ENCODE assay signal across 13 cellular contexts in the genomic region with DNA sequence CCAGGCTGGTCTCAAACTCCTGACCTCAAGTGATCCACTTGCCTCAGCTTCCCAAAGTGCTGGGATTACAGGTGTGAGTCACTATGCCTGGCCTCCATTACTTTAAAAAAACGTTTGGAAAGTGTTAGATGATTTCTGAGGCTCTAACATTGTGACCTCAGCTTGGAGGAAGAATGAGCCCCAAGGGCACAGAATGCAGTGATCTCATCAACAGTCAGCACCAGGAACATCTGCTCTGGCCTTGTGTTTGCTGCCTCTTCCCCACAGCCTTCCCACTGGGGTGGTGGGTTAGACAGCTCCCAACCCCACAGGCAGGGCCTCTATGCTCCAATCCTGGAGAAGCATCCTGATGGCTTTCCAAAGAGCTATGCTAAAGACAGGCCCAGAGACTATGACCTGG. TPM values are rescaled to one million over a fixed set of nuclear protein-coding genes. Genes with fewer than 3 reads are reported as not detected.
DNase-seq lines count a peak whose midpoint lies in the region; ATAC-seq, FAIRE-seq and TF ChIP-seq lines count a peak whose summit lies in the region.
"Had no signal": no experiment of that assay in that cellular context is flagged by ENCODE, and none has a peak within 500 bp of the region (broad histone marks: within the 10 kb centered on the region; RNA-seq: fewer than 3 reads in every experiment).

No MANE protein-coding gene starts in this region.

- H2BK5ac ChIP-seq in IMR-90 (ENCODE audit: low read depth, low read length, poor library complexity, severe bottlenecking), result no peak overlapping the region

- no TSS peak for BruUV-seq in IMR-90 (replicated peaks; lab: Mats Ljungman, UMichigan)
- BruUV-seq in mammary epithelial cell (replicated peaks; lab: Mats Ljungman, UMichigan), result no TSS peak

- no peak overlapping the region for H2BK15ac ChIP-seq in IMR-90 (ENCODE audit: low read depth, low read length)

- DNase-seq in AG10803 (ENCODE audit: low read depth) (peak; percentile 64), IMR-90 (peak; percentile 92), mammary epithelial cell (peak; percentile 88), keratinocyte (ENCODE audit: low read depth, low spot score) (peak; percentile 95), SHP77 treated with DMSO at 0.1 percent for 48 hours (lab: John Stamatoyannopoulos, UW) (no peak), SHP77 (lab: John Stamatoyannopoulos, UW) (no peak), HUDEP-2 (lab: John Stamatoyannopoulos, UW; ENCODE audit: unreplicated experiment in 76 of 76) (no peak), COLO829 (ENCODE audit: low spot score) (no peak)
- DNase-seq: CD4-positive, alpha-beta T cell; NCI-H1417 treated with DMSO at 0.1 percent for 48 hours; NCI-H82; ovary had no signal

- H3K27me3 ChIP-seq in IMR-90 (ENCODE audit: control insufficient read depth, insufficient read depth, low read length) (no peaks in the 10 kb centered on the region), mammary epithelial cell (ENCODE audit: insufficient read depth, low read length) (no peaks in the 10 kb centered on the region), keratinocyte (ENCODE audit: control insufficient read depth, extremely low read depth, insufficient read depth, low read length) (no peaks in the 10 kb centered on the region)
- H3K27me3 ChIP-seq: ovary had no signal

- H3K4me1 ChIP-seq in IMR-90 (ENCODE audit: control insufficient read depth, insufficient read depth, low read length), result peaks cover 22% of the 10 kb centered on the region
- no peaks in the 10 kb centered on the region for H3K4me1 ChIP-seq in mammary epithelial cell (ENCODE audit: insufficient read depth, low read length)
- peaks cover 26% of the 10 kb centered on the region for H3K4me1 ChIP-seq in keratinocyte (ENCODE audit: control insufficient read depth, extremely low read depth, insufficient read depth, low read length)

- H2BK20ac ChIP-seq in IMR-90 (ENCODE audit: low read depth, low read length), result no peak overlapping the region

- in situ Hi-C loops in IMR-90 (cut with MboI; ENCODE audit: low sequenced_read_pairs) (no loop called here), mammary epithelial cell (cut with MboI; ENCODE audit: low sequenced_read_pairs in 2 of 2) (no loop called here)

- H2AFZ ChIP-seq in IMR-90 (replicated peaks; ENCODE audit: low read length, poor library complexity) (no peak overlapping the region), mammary epithelial cell (ENCODE audit: low read depth, low read length) (no peak overlapping the region), keratinocyte (ENCODE audit: control insufficient read depth, low read length) (no peak overlapping the region)

- no peak overlapping the region for H3K9ac ChIP-seq in IMR-90 (ENCODE audit: low read depth, low read length)
- H3K9ac ChIP-seq in mammary epithelial cell (ENCODE audit: insufficient read depth, low read length), result no peak overlapping the region
- H3K9ac ChIP-seq in keratinocyte (ENCODE audit: control insufficient read depth, extremely low read depth, insufficient read depth, low read length), result no peak overlapping the region

- H3K4me3 ChIP-seq in AG10803 (ENCODE audit: low read length) (no peak overlapping the region), IMR-90 (ENCODE audit: insufficient read depth, low read depth, low read length) (no peak overlapping the region), mammary epithelial cell (replicated peaks in 1 of 3; ENCODE audit: insufficient read depth in 1 of 3, low read depth in 2 of 3, low read length in 3 of 3) (no peak overlapping the region), keratinocyte (ENCODE audit: control insufficient read depth in 2 of 3, extremely low read depth in 1 of 3, insufficient read depth in 2 of 3, low read depth in 1 of 3, low read length in 3 of 3) (no peak overlapping the region)
- H3K4me3 ChIP-seq: lung, ovary had no signal

- H4K8ac ChIP-seq in IMR-90 (ENCODE audit: low read depth in 2 of 2, low read length in 2 of 2), result no peak overlapping the region

- intact Hi-C loops in IMR-90 (cut with micrococcal nuclease) (no loop called here), mammary epithelial cell (cut with micrococcal nuclease) (loop anchor here (5.0 kb wide), 1 partner anchor 158 kb away; no protein-coding TSS in a partner anchor)

- H2AK9ac ChIP-seq in IMR-90 (replicated peaks; ENCODE audit: low read depth, low read length, poor library complexity), result no peak overlapping the region

- H3K9me3 ChIP-seq in IMR-90 (ENCODE audit: control insufficient read depth, insufficient read depth, low read length), result no peaks in the 10 kb centered on the region
- no peaks in the 10 kb centered on the region for H3K9me3 ChIP-seq in mammary epithelial cell (replicated peaks; ENCODE audit: insufficient read depth, low read length)
- no peaks in the 10 kb centered on the region for H3K9me3 ChIP-seq in keratinocyte (ENCODE audit: control insufficient read depth, low read depth, low read length)
- H3K9me3 ChIP-seq: ovary had no signal

- H4K91ac ChIP-seq in IMR-90 (ENCODE audit: insufficient read depth, low read depth, low read length), result no peak overlapping the region

- no peak overlapping the region for H3K14ac ChIP-seq in IMR-90 (replicated peaks; ENCODE audit: low read depth, low read length)

- no CpG with 5 or more reads among the region's 1 CpG for WGBS in IMR-90 (ENCODE audit: extremely low coverage in 2 of 2, insufficient read length in 1 of 2), 2 experiments
- 0% methylated on average over 1 of the region's 1 CpG for whole genome bisulfite sequencing in mammary epithelial cell (ENCODE audit: low coverage, missing lambda C conversion rate)

- no peak overlapping the region for H3K56ac ChIP-seq in IMR-90 (ENCODE audit: extremely low read depth, insufficient read depth, low read length)

- peaks cover 0 to 13% of the 10 kb centered on the region in 2 experiments; a peak in 3 of 4 replicates for H3K79me1 ChIP-seq in IMR-90 (ENCODE audit: low read depth in 1 of 2, low read length in 2 of 2)

- no peak overlapping the region for H3K27ac ChIP-seq in IMR-90 (ENCODE audit: insufficient read depth, low read length)
- no peak overlapping the region for H3K27ac ChIP-seq in mammary epithelial cell (ENCODE audit: insufficient read depth, low read depth, low read length)
- no peak overlapping the region for H3K27ac ChIP-seq in keratinocyte (ENCODE audit: control insufficient read depth, insufficient read depth, low read length)
- H3K27ac ChIP-seq: ovary had no signal

- CTCF ChIA-PET in IMR-90 (lab: Yijun Ruan, JAX) (interaction anchor here (0.6 kb wide), 1 partner anchor 32 kb away, joined by 3 read pairs; no protein-coding TSS in a partner anchor), mammary epithelial cell (lab: Charles Lee; ENCODE audit: low non-redundant PET) (no interaction called here)

- no peak overlapping the region for H4K5ac ChIP-seq in IMR-90 (ENCODE audit: low read depth, low read length)

- H3K9me1 ChIP-seq in IMR-90 (ENCODE audit: insufficient read depth, low read length) (peaks cover 9% of the 10 kb centered on the region), keratinocyte (ENCODE audit: control insufficient read depth, extremely low read depth, insufficient read depth, low read length) (no peaks in the 10 kb centered on the region)

- TF ChIP-seq RAD21 in IMR-90 (IDR thresholded peaks at IDR 0.05; ENCODE audit: low read length), result no peak

- H3K36me3 ChIP-seq in IMR-90 (ENCODE audit: control insufficient read depth, insufficient read depth, low read length) (peaks cover 19% of the 10 kb centered on the region), mammary epithelial cell (ENCODE audit: insufficient read depth, low read length) (peaks cover 4% of the 10 kb centered on the region), keratinocyte (ENCODE audit: control insufficient read depth in 2 of 2, extremely low read depth in 1 of 2, insufficient read depth in 2 of 2, low read length in 2 of 2) (peaks cover 23 to 32% of the 10 kb centered on the region in 2 experiments)
- H3K36me3 ChIP-seq: ovary had no signal

- no peak overlapping the region for H3K23ac ChIP-seq in IMR-90 (ENCODE audit: low read depth, low read length)

- H3K4me2 ChIP-seq in IMR-90 (ENCODE audit: low read depth, low read length), result no peak overlapping the region
- no peak overlapping the region for H3K4me2 ChIP-seq in mammary epithelial cell (ENCODE audit: insufficient read depth, low read depth, low read length)
- no peak overlapping the region for H3K4me2 ChIP-seq in keratinocyte (ENCODE audit: control insufficient read depth, extremely low read depth, insufficient read depth, low read depth, low read length)

- peak; percentile 32; the same call in 1 of the 2 replicates for ATAC-seq in IMR-90 (ENCODE audit: low read depth)

- no peak overlapping the region for H3K18ac ChIP-seq in IMR-90 (ENCODE audit: low read depth, low read length)

- dilution Hi-C loops in IMR-90 (cut with HindIII; ENCODE audit: low sequenced_read_pairs, unreplicated experiment), result no loop called here
- dilution Hi-C loops in mammary epithelial cell (cut with HindIII; ENCODE audit: low sequenced_read_pairs), result no loop called here
- dilution Hi-C loops in keratinocyte (cut with MboI; ENCODE audit: extremely low pct_ligation_motif_present, low sequenced_read_pairs), result no loop called here

- H4K20me1 ChIP-seq in IMR-90 (ENCODE audit: insufficient read depth, low read length), result peaks cover 19% of the 10 kb centered on the region
- no peaks in the 10 kb centered on the region for H4K20me1 ChIP-seq in mammary epithelial cell (ENCODE audit: insufficient read depth, low read length)
- no peaks in the 10 kb centered on the region for H4K20me1 ChIP-seq in keratinocyte (ENCODE audit: control insufficient read depth, extremely low read depth, insufficient read depth, low read length)

- POLR2A ChIA-PET in IMR-90 (lab: Charles Lee; ENCODE audit: unreplicated experiment), result no interaction called here

- no peak overlapping the region for H3K4ac ChIP-seq in IMR-90 (ENCODE audit: low read depth, low read length)

- H2BK120ac ChIP-seq in IMR-90 (ENCODE audit: low read depth, low read length), result no peak overlapping the region

- H3K79me2 ChIP-seq in mammary epithelial cell (ENCODE audit: insufficient read depth, low read length) (no peaks in the 10 kb centered on the region), keratinocyte (ENCODE audit: control insufficient read depth, insufficient read depth, low read length) (no peaks in the 10 kb centered on the region)

- peak; percentile 98 for FAIRE-seq in keratinocyte (lab: Jason Lieb, UNC)

- TF ChIP-seq POLR2A in IMR-90 (IDR thresholded peaks at IDR 0.05; ENCODE audit: low read depth, low read length), result no peak

- no peak for TF ChIP-seq CTCF in AG10803 (conservative IDR thresholded peaks at IDR 0.05; ENCODE audit: low read length)
- no peak for TF ChIP-seq CTCF in IMR-90 (conservative IDR thresholded peaks at IDR 0.05; ENCODE audit: low read depth, low read length)
- no peak for TF ChIP-seq CTCF in mammary epithelial cell (conservative IDR thresholded peaks at IDR 0.05 in 1 of 2, IDR thresholded peaks at IDR 0.05 in 1 of 2; ENCODE audit: extremely low read depth in 1 of 2, insufficient read depth in 1 of 2, low read depth in 1 of 2, low read length in 2 of 2)
- TF ChIP-seq CTCF in keratinocyte (optimal IDR thresholded peaks at IDR 0.05 in 1 of 3, IDR thresholded peaks at IDR 0.05 in 1 of 3, conservative IDR thresholded peaks at IDR 0.05 in 1 of 3; ENCODE audit: extremely low read depth in 1 of 3, insufficient read depth in 2 of 3, low read length in 3 of 3), result no peak

- H2AK5ac ChIP-seq in IMR-90 (ENCODE audit: low read depth, low read length), result no peak overlapping the region; the same call in 1 of the 2 replicates

RNA-seq across cellular contexts. Expression of a gene that starts 37.7 kb away (rescaled TPM):
- total RNA-seq in IMR-90 (2012; rRNA removed) (3.3 and 3.4 TPM in 2 replicates), mammary epithelial cell (100 to 1,000 TPM; 109 to 173 TPM)
- polyA plus RNA-seq in IMR-90 (2012; rRNA removed) (20.4 and 22.3 TPM in 2 replicates), mammary epithelial cell (71.5 TPM), keratinocyte (51.7 to 62.3 TPM (median 59.8 TPM) in 3 replicates)
- 16.2 and 23.6 TPM in 2 replicates for polyA plus RNA-seq in IMR-90 (2012; cell fraction: cytosol; rRNA removed)
- 82.8 and 188 TPM in 2 replicates for polyA plus RNA-seq in IMR-90 (2012; cell fraction: nucleus; rRNA removed; ENCODE audit: low replicate concordance)
- polyA minus RNA-seq in mammary epithelial cell (152 TPM), keratinocyte (92.2 to 212 TPM (median 99.5 TPM) in 3 replicates)
- polyA plus RNA-seq in keratinocyte (2011; ENCODE audit: low read depth), result 141 TPM
- 13.1 and 22.9 TPM in 2 replicates for polyA plus RNA-seq in keratinocyte (2011; cell fraction: cytosol; rRNA removed)
- polyA plus RNA-seq in keratinocyte (2011; cell fraction: nucleus; rRNA removed), result 193 and 230 TPM in 2 replicates
- polyA plus RNA-seq in keratinocyte (2012; ENCODE audit: low replicate concordance), result 58.4 and 115 TPM in 2 replicates
- polyA minus RNA-seq in keratinocyte (2011; cell fraction: cytosol; rRNA and poly(A)+ RNA removed), result 158 TPM
- polyA minus RNA-seq in keratinocyte (2011; cell fraction: nucleus; rRNA and poly(A)+ RNA removed), result 274 and 384 TPM in 2 replicates

Comparison
In these comparisons a context has a peak if more than half of its experiments do, and no peak if none do; other contexts are left out.
1. DNase-seq: peak in AG10803 (single experiment), IMR-90 (single experiment), mammary epithelial cell (single experiment) and keratinocyte (single experiment); none in SHP77 treated with DMSO at 0.1 percent for 48 hours (single experiment), SHP77 (0 of 2), HUDEP-2 (0 of 76) and COLO829 (single experiment).